Comparison of ENCODE assay signal across 27 cellular contexts in genomic region chr1:112946683-112947082, GRCh38.
"Had no signal": no experiment of that assay in that cellular context is flagged by ENCODE, and none has a peak within 500 bp of the region (broad histone marks: within the 10 kb centered on the region; RNA-seq: fewer than 3 reads in every experiment).

No MANE protein-coding gene starts in this region.

- H3K4me3 ChIP-seq: lower lobe of right lung, pancreas, prostate gland, spleen, stomach, testis, thyroid gland, transverse colon, upper lobe of right lung had no signal

- H3K4me1 ChIP-seq: lower lobe of right lung, pancreas, prostate gland, spleen, testis, thyroid gland, transverse colon, upper lobe of right lung had no signal

- H3K9me3 ChIP-seq: lower lobe of right lung, pancreas, prostate gland, spleen, stomach, testis, thyroid gland, transverse colon, upper lobe of right lung had no signal

- H3K27ac ChIP-seq: lower lobe of right lung, pancreas, prostate gland, spleen, stomach, testis, thyroid gland, transverse colon, upper lobe of right lung had no signal

- H3K36me3 ChIP-seq: lower lobe of right lung, pancreas, prostate gland, thyroid gland, transverse colon, upper lobe of right lung had no signal

- H3K27me3 ChIP-seq: pancreas, spleen, stomach, testis, thyroid gland, transverse colon, upper lobe of right lung had no signal

- H3K4me3 Mint-ChIP-seq: naive thymus-derived CD8-positive, alpha-beta T cell; nephron; neural crest cell; stimulated activated naive B cell treated with anti-CD40 and anti-IgM and Interleukin-4, amounts not matched to agents 10 μg/mL and 1 μg/mL and 100 μg/mL, for 72 hours had no signal

- ATAC-seq: left cardiac atrium; left lobe of liver; lower lobe of right lung; naive thymus-derived CD8-positive, alpha-beta T cell; pancreas; right cardiac atrium; sciatic nerve; stimulated activated naive B cell treated with anti-CD40 and anti-IgM and Interleukin-4, amounts not matched to agents 10 μg/mL and 1 μg/mL and 100 μg/mL, for 72 hours; stimulated activated naive CD8-positive, alpha-beta T cell treated with anti-CD3 and anti-CD28 coated beads, Interleukin-15, Interleukin-2, amounts not matched to agents 100 U/mL and 50 U/mL, for 24 hours; upper lobe of right lung had no signal

- DNase-seq: hippocampal formation; kidney glomerular epithelial cell; left cardiac atrium; lower lobe of right lung; mammary epithelial cell; mesenchymal stem cell; naive thymus-derived CD8-positive, alpha-beta T cell; nucleus accumbens; pancreas; posterior cingulate gyrus; retina; right cardiac atrium; small intestine; spleen; stimulated activated CD4-positive, alpha-beta T cell treated with anti-CD3 and anti-CD28 coated beads, Interleukin-4, amount 100 ng/mL, for 24 hours; stimulated activated naive B cell treated with anti-CD40 and anti-IgM and Interleukin-4, amounts not matched to agents 10 μg/mL and 1 μg/mL and 100 μg/mL, for 72 hours; stimulated activated naive CD8-positive, alpha-beta T cell treated with anti-CD3 and anti-CD28 coated beads, Interleukin-15, Interleukin-2, amounts not matched to agents 100 U/mL and 50 U/mL, for 24 hours; stomach; testis; thyroid gland; transverse colon; upper lobe of right lung had no signal

- H3K4me1 Mint-ChIP-seq: nephron; stimulated activated naive B cell treated with anti-CD40 and anti-IgM and Interleukin-4, amounts not matched to agents 10 μg/mL and 1 μg/mL and 100 μg/mL, for 72 hours had no signal

- H3K27ac Mint-ChIP-seq: nephron; stimulated activated naive B cell treated with anti-CD40 and anti-IgM and Interleukin-4, amounts not matched to agents 10 μg/mL and 1 μg/mL and 100 μg/mL, for 72 hours had no signal

- H3K9me3 Mint-ChIP-seq: naive thymus-derived CD8-positive, alpha-beta T cell; nephron; neural crest cell; stimulated activated naive B cell treated with anti-CD40 and anti-IgM and Interleukin-4, amounts not matched to agents 10 μg/mL and 1 μg/mL and 100 μg/mL, for 72 hours had no signal

- H3K27me3 Mint-ChIP-seq: naive thymus-derived CD8-positive, alpha-beta T cell; stimulated activated naive B cell treated with anti-CD40 and anti-IgM and Interleukin-4, amounts not matched to agents 10 μg/mL and 1 μg/mL and 100 μg/mL, for 72 hours had no signal
